Comparison of ENCODE assay signal across 1 cellular context in the genomic region with DNA sequence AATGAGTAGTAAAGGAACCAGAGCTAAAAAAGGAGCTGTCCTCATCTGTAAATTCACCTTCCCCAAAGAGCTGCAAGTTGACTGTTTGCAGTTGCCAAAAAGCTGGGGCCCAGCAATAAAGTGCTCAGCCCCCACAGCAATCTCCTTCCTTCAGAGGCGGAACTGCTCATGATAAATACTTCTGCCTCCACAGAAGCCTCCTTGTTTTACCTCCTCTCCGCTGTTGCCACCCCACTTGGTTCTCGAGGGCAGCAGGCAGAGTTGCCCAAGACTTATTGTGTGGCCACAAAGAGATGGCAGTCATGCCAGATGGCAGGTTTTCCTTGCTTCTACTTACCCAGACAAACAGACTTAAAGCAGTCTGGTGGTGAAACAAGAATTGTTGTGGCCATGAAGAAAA.
TF ChIP-seq lines count a peak whose summit lies in the region.

No MANE protein-coding gene starts in this region.

TF ChIP-seq in K562, 482 proteins besides CTCF, POLR2A, EP300 and RAD21 (continued from another document):
- no peak for TF ChIP-seq SMARCA5 (IDR thresholded peaks at IDR 0.05)
- TF ChIP-seq CHD4 (IDR thresholded peaks at IDR 0.05; ENCODE audit: insufficient read depth, insufficient replicate concordance, low read depth, low read length, poor library complexity, severe bottlenecking), result no peak
- 0 out of 2 replicates have a peak, but pooled peaks have one; percentile 25 for TF ChIP-seq SMARCE1 (IDR thresholded peaks at IDR 0.05)
- TF ChIP-seq HSF4 (CRISPR knock-in tag; IDR thresholded peaks at IDR 0.05; ENCODE audit: borderline replicate concordance), result no peak
- TF ChIP-seq ESRRA (IDR thresholded peaks at IDR 0.05; ENCODE audit: borderline replicate concordance, low read depth), result no peak
- TF ChIP-seq DIDO1 (tag; IDR thresholded peaks at IDR 0.05; ENCODE audit: low read depth), result no peak
- TF ChIP-seq ZNF695 (CRISPR knock-in tag; IDR thresholded peaks at IDR 0.05), result no peak
- peak; percentile 31 for TF ChIP-seq ARID1B (IDR thresholded peaks at IDR 0.05)
- TF ChIP-seq, protein P1, sequence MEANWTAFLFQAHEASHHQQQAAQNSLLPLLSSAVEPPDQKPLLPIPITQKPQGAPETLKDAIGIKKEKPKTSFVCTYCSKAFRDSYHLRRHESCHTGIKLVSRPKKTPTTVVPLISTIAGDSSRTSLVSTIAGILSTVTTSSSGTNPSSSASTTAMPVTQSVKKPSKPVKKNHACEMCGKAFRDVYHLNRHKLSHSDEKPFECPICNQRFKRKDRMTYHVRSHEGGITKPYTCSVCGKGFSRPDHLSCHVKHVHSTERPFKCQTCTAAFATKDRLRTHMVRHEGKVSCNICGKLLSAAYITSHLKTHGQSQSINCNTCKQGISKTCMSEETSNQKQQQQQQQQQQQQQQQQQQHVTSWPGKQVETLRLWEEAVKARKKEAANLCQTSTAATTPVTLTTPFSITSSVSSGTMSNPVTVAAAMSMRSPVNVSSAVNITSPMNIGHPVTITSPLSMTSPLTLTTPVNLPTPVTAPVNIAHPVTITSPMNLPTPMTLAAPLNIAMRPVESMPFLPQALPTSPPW (CRISPR knock-in tag; IDR thresholded peaks at IDR 0.05), result 0 out of 2 replicates have a peak, but pooled peaks have one; percentile 14
- no peak for TF ChIP-seq TRIM28 (IDR thresholded peaks at IDR 0.05)
